Comparison of ENCODE assay signal across 22 cellular contexts in genomic region chr4:176359590-176359989, GRCh38. TPM values are rescaled to one million over a fixed set of nuclear protein-coding genes. Genes with fewer than 3 reads are reported as not detected.
DNase-seq lines count a peak whose midpoint lies in the region; ATAC-seq, FAIRE-seq and TF ChIP-seq lines count a peak whose summit lies in the region.
"Had no signal": no experiment of that assay in that cellular context is flagged by ENCODE, and none has a peak within 500 bp of the region (broad histone marks: within the 10 kb centered on the region; RNA-seq: fewer than 3 reads in every experiment).

No MANE protein-coding gene starts in this region.

- in situ Hi-C loops in IMR-90 (cut with MboI; ENCODE audit: low sequenced_read_pairs), result loop anchor here (25.0 kb wide), 2 partner anchors 1178 to 1603 kb away; no protein-coding TSS in a partner anchor

- H3K14ac ChIP-seq in IMR-90 (replicated peaks; ENCODE audit: low read depth, low read length) (no peak overlapping the region), H1 (ENCODE audit: insufficient read length) (no peak overlapping the region)

- H2BK5ac ChIP-seq in IMR-90 (ENCODE audit: low read depth, low read length, poor library complexity, severe bottlenecking), result no peak overlapping the region
- H2BK5ac ChIP-seq in H1 (ENCODE audit: low read depth, low read length), result no peak overlapping the region

- CTCF ChIA-PET in IMR-90 (lab: Yijun Ruan, JAX) (no interaction called here), H1 (lab: Charles Lee; ENCODE audit: partially characterized antibody) (no interaction called here)

- H3K4me3 ChIP-seq in IMR-90 (ENCODE audit: insufficient read depth, low read depth, low read length), result no peak overlapping the region
- no peak overlapping the region for H3K4me3 ChIP-seq in H1 (ENCODE audit: extremely low read depth in 1 of 4, insufficient read depth in 2 of 4, low read depth in 3 of 4, low read length in 4 of 4)
- H3K4me3 ChIP-seq: ascending aorta, esophagus squamous epithelium, MG63, right atrium auricular region had no signal

- H3K9me3 ChIP-seq in IMR-90 (ENCODE audit: control insufficient read depth, insufficient read depth, low read length) (no peaks in the 10 kb centered on the region; the same call in 1 of the 2 replicates), H1 (ENCODE audit: insufficient read depth in 2 of 2, low read depth in 1 of 2, low read length in 1 of 2) (peaks cover 2 to 8% of the 10 kb centered on the region in 2 experiments)
- H3K9me3 ChIP-seq: ascending aorta, esophagus squamous epithelium, MG63, neutrophil, right atrium auricular region had no signal

- H4K20me1 ChIP-seq in IMR-90 (ENCODE audit: insufficient read depth, low read length) (no peaks in the 10 kb centered on the region), H1 (replicated peaks in 1 of 2; ENCODE audit: control insufficient read depth in 1 of 2, insufficient read depth in 2 of 2, low read length in 2 of 2) (no peaks in the 10 kb centered on the region)

- no peak overlapping the region for H3K9ac ChIP-seq in IMR-90 (ENCODE audit: low read depth, low read length)
- H3K9ac ChIP-seq in H1 (replicated peaks in 1 of 4; ENCODE audit: extremely low read depth in 1 of 4, low read depth in 3 of 4, low read length in 3 of 4), result no peak overlapping the region

- peaks cover 8% of the 10 kb centered on the region for H3K4me1 ChIP-seq in IMR-90 (ENCODE audit: control insufficient read depth, insufficient read depth, low read length)
- H3K4me1 ChIP-seq in H1 (replicated peaks in 1 of 4; ENCODE audit: control insufficient read depth in 3 of 4, insufficient read depth in 4 of 4, low read length in 3 of 4), result peaks cover 4 to 10% (median 7%) of the 10 kb centered on the region in 4 experiments; a peak in 4 of 7 replicates
- H3K4me1 ChIP-seq: ascending aorta, esophagus squamous epithelium, right atrium auricular region had no signal

- DNase-seq in AG09319 (ENCODE audit: extremely low read depth, low read depth), result peak; percentile 90
- DNase-seq in IMR-90, result peak; percentile 79
- DNase-seq in H1 (ENCODE audit: low read depth in 1 of 2, low spot score in 2 of 2), result no peak
- peak; percentile 54 for DNase-seq in non-pigmented ciliary epithelial cell (ENCODE audit: low read depth)
- DNase-seq in natural killer cell, result no peak
- no peak for DNase-seq in activated naive CD4-positive, alpha-beta T cell treated with Interleukin-2 at 50 U/mL for 16 hours
- DNase-seq in NCI-H748 treated with DMSO at 0.1 percent for 48 hours (lab: John Stamatoyannopoulos, UW), result no peak
- no peak for DNase-seq in islet precursor cell
- DNase-seq: activated CD4-positive, alpha-beta T cell treated with anti-CD3 and anti-CD28 coated beads for 1 hour; activated naive CD4-positive, alpha-beta T cell treated with anti-CD3 and anti-CD28 coated beads for 36 hours; activated T-cell treated with anti-CD3 and anti-CD28 coated beads, Interleukin-2, amount 50 U/mL, for 4 hours; DMS53; effector memory CD4-positive, alpha-beta T cell; esophagus squamous epithelium; MG63; NCI-H1417 treated with DMSO at 0.1 percent for 48 hours; NCI-H774; stimulated activated CD8-positive, alpha-beta memory T cell treated with anti-CD3 and anti-CD28 coated beads, Interleukin-4, amount 100 ng/mL, for 48 hours had no signal

- H2BK120ac ChIP-seq in IMR-90 (ENCODE audit: low read depth, low read length) (no peak overlapping the region), H1 (replicated peaks; ENCODE audit: low read depth, low read length) (no peak overlapping the region)

- dilution Hi-C loops in IMR-90 (cut with HindIII; ENCODE audit: low sequenced_read_pairs, unreplicated experiment), result no loop called here

- no peak overlapping the region for H3K23ac ChIP-seq in IMR-90 (ENCODE audit: low read depth, low read length)
- H3K23ac ChIP-seq in H1 (ENCODE audit: insufficient read length), result no peak overlapping the region

- H4K5ac ChIP-seq in IMR-90 (ENCODE audit: low read depth, low read length) (no peak overlapping the region), H1 (ENCODE audit: insufficient read length, low read depth, low read length) (no peak overlapping the region)

- no peaks in the 10 kb centered on the region for H3K79me1 ChIP-seq in IMR-90 (ENCODE audit: low read depth in 1 of 2, low read length in 2 of 2)
- H3K79me1 ChIP-seq in H1 (ENCODE audit: low read depth, low read length), result no peaks in the 10 kb centered on the region

- H3K27me3 Mint-ChIP-seq in natural killer cell (ENCODE audit: low read depth in 2 of 2), result no peaks in the 10 kb centered on the region
- H3K27me3 Mint-ChIP-seq: IgD-negative memory B cell had no signal

- POLR2A ChIA-PET in IMR-90 (lab: Charles Lee; ENCODE audit: unreplicated experiment) (no interaction called here), H1 (lab: Charles Lee; ENCODE audit: partially characterized antibody) (no interaction called here)

- no peak overlapping the region for H3K4me3 Mint-ChIP-seq in natural killer cell
- H3K4me3 Mint-ChIP-seq: activated naive CD4-positive, alpha-beta T cell treated with anti-CD3 and anti-CD28 coated beads for 36 hours; activated T-cell treated with anti-CD3 and anti-CD28 coated beads, Interleukin-2, amount 50 U/mL, for 4 hours; IgD-negative memory B cell had no signal

- H3K4me2 ChIP-seq in IMR-90 (ENCODE audit: low read depth, low read length) (no peak overlapping the region), H1 (ENCODE audit: insufficient read depth in 1 of 2, low read depth in 2 of 2, low read length in 2 of 2) (no peak overlapping the region; a peak in 1 of 4 replicates)

- 0 out of 2 replicates have a peak overlapping the region, but pooled peaks have one; percentile 9 for H2BK12ac ChIP-seq in H1 (ENCODE audit: low read depth, low read length)

- H2BK15ac ChIP-seq in IMR-90 (ENCODE audit: low read depth, low read length) (no peak overlapping the region), H1 (ENCODE audit: low read length) (no peak overlapping the region)

- no peak overlapping the region for H2BK20ac ChIP-seq in IMR-90 (ENCODE audit: low read depth, low read length)
- H2BK20ac ChIP-seq in H1 (ENCODE audit: low read length), result no peak overlapping the region

- H3K27ac ChIP-seq in IMR-90 (ENCODE audit: insufficient read depth, low read length), result no peak overlapping the region
- H3K27ac ChIP-seq in H1 (ENCODE audit: low read depth, low read length), result no peak overlapping the region
- H3K27ac ChIP-seq: ascending aorta, esophagus squamous epithelium, neutrophil, right atrium auricular region had no signal

- H3K9me1 ChIP-seq in IMR-90 (ENCODE audit: insufficient read depth, low read length), result no peaks in the 10 kb centered on the region; the same call in 1 of the 2 replicates

- TF ChIP-seq RAD21 in IMR-90 (IDR thresholded peaks at IDR 0.05; ENCODE audit: low read length), result no peak
- TF ChIP-seq RAD21 in H1 (IDR thresholded peaks at IDR 0.05 in 1 of 2, conservative IDR thresholded peaks at IDR 0.05 in 1 of 2; ENCODE audit: low read depth in 2 of 2, low read length in 2 of 2), result no peak

- H3K4me1 Mint-ChIP-seq in natural killer cell, result no peaks in the 10 kb centered on the region

- no peak for FAIRE-seq in H1 (lab: Jason Lieb, UNC)

- no peaks in the 10 kb centered on the region for H3K27me3 ChIP-seq in IMR-90 (ENCODE audit: control insufficient read depth, insufficient read depth, low read length)
- no peaks in the 10 kb centered on the region for H3K27me3 ChIP-seq in H1 (replicated peaks in 1 of 4; ENCODE audit: control insufficient read depth in 3 of 4, extremely low read depth in 1 of 4, insufficient read depth in 3 of 4, low read length in 3 of 4)
- H3K27me3 ChIP-seq: ascending aorta, esophagus squamous epithelium, MG63, neutrophil, right atrium auricular region had no signal

- no peaks in the 10 kb centered on the region for H3K9me3 Mint-ChIP-seq in natural killer cell
- H3K9me3 Mint-ChIP-seq: activated naive CD4-positive, alpha-beta T cell treated with anti-CD3 and anti-CD28 coated beads for 36 hours; activated T-cell treated with anti-CD3 and anti-CD28 coated beads, Interleukin-2, amount 50 U/mL, for 4 hours; IgD-negative memory B cell had no signal

- H4K91ac ChIP-seq in IMR-90 (ENCODE audit: insufficient read depth, low read depth, low read length), result no peak overlapping the region
- no peak overlapping the region for H4K91ac ChIP-seq in H1 (replicated peaks; ENCODE audit: insufficient read length, low read length)

- H3K79me2 ChIP-seq in H1 (ENCODE audit: control insufficient read depth in 1 of 2, insufficient read depth in 2 of 2, low read length in 2 of 2), result no peaks in the 10 kb centered on the region

- no CpG with 5 or more reads among the region's 2 CpGs for WGBS in IMR-90 (ENCODE audit: extremely low coverage in 2 of 2, insufficient read length in 1 of 2), 2 experiments
- WGBS in H1 (ENCODE audit: extremely low coverage in 1 of 2, insufficient coverage in 1 of 2, insufficient read length in 1 of 2, insufficient replicate concordance in 2 of 2, low coverage in 1 of 2, low lambda C conversion rate in 2 of 2, missing lambda C conversion rate in 1 of 2), 2 experiments, result 84% methylated on average over 2 of the region's 2 CpGs; no CpG with 5 or more reads in 1 of the 2 experiments

- H2AFZ ChIP-seq in IMR-90 (replicated peaks; ENCODE audit: low read length, poor library complexity) (no peak overlapping the region), H1 (ENCODE audit: low read length) (no peak overlapping the region)

- H3K4ac ChIP-seq in IMR-90 (ENCODE audit: low read depth, low read length) (no peak overlapping the region), H1 (replicated peaks; ENCODE audit: insufficient read length, low read depth, low read length) (no peak overlapping the region)

- no peak overlapping the region for H3K18ac ChIP-seq in IMR-90 (ENCODE audit: low read depth, low read length)
- no peak overlapping the region for H3K18ac ChIP-seq in H1 (ENCODE audit: extremely low read depth, low read length)

- no peaks in the 10 kb centered on the region for H3K36me3 ChIP-seq in IMR-90 (ENCODE audit: control insufficient read depth, insufficient read depth, low read length)
- H3K36me3 ChIP-seq in H1 (ENCODE audit: control insufficient read depth in 2 of 4, insufficient read depth in 4 of 4, low read length in 3 of 4), result peaks cover 0 to 6% (median under 1%) of the 10 kb centered on the region in 4 experiments; a peak in 1 of 8 replicates
- H3K36me3 ChIP-seq: ascending aorta, esophagus squamous epithelium, MG63, neutrophil, right atrium auricular region had no signal

- H3K56ac ChIP-seq in IMR-90 (ENCODE audit: extremely low read depth, insufficient read depth, low read length), result no peak overlapping the region
- H3K56ac ChIP-seq in H1 (replicated peaks; ENCODE audit: insufficient read length, low read depth, low read length), result no peak overlapping the region

- no peak overlapping the region for H3K27ac Mint-ChIP-seq in natural killer cell
- H3K27ac Mint-ChIP-seq: activated naive CD4-positive, alpha-beta T cell treated with anti-CD3 and anti-CD28 coated beads for 36 hours; IgD-negative memory B cell had no signal

- TF ChIP-seq POLR2A in IMR-90 (IDR thresholded peaks at IDR 0.05; ENCODE audit: low read depth, low read length) (no peak), H1 (IDR thresholded peaks at IDR 0.05; ENCODE audit: control extremely low read depth in 1 of 2, low read depth in 2 of 2, low read length in 2 of 2) (no peak)

- ATAC-seq in IMR-90 (ENCODE audit: low read depth), result peak; percentile 76
- ATAC-seq in natural killer cell, result no peak
- ATAC-seq: activated T-cell treated with anti-CD3 and anti-CD28 coated beads, Interleukin-2, amount 50 U/mL, for 4 hours had no signal

- intact Hi-C loops in IMR-90 (cut with micrococcal nuclease), result no loop called here
- intact Hi-C loops in natural killer cell (cut with micrococcal nuclease), result no loop called here

- H2AK9ac ChIP-seq in IMR-90 (replicated peaks; ENCODE audit: low read depth, low read length, poor library complexity), result no peak overlapping the region

- no peaks in the 10 kb centered on the region for H3K36me3 Mint-ChIP-seq in natural killer cell
- H3K36me3 Mint-ChIP-seq: IgD-negative memory B cell had no signal

- no peak overlapping the region for H4K8ac ChIP-seq in IMR-90 (ENCODE audit: low read depth in 2 of 2, low read length in 2 of 2)
- H4K8ac ChIP-seq in H1 (ENCODE audit: extremely low read depth, insufficient read depth, low read length), result no peak overlapping the region

- no peaks in the 10 kb centered on the region for H3K23me2 ChIP-seq in H1 (ENCODE audit: low read depth, low read length)

- no peak for TF ChIP-seq EP300 in H1 (IDR thresholded peaks at IDR 0.05; ENCODE audit: borderline replicate concordance in 1 of 2, low read depth in 2 of 2, low read length in 2 of 2)

- no peak for TF ChIP-seq CTCF in AG09319 (IDR thresholded peaks at IDR 0.05; ENCODE audit: low read depth, low read length)
- no peak for TF ChIP-seq CTCF in IMR-90 (conservative IDR thresholded peaks at IDR 0.05; ENCODE audit: low read depth, low read length)
- TF ChIP-seq CTCF in H1 (IDR thresholded peaks at IDR 0.05; ENCODE audit: control extremely low read depth in 1 of 3, insufficient read depth in 1 of 3, low read depth in 1 of 3, low read length in 3 of 3), result no peak
- TF ChIP-seq CTCF in natural killer cell (IDR thresholded peaks at IDR 0.05), result no peak

- H2AK5ac ChIP-seq in IMR-90 (ENCODE audit: low read depth, low read length) (no peak overlapping the region), H1 (ENCODE audit: low read depth, low read length) (no peak overlapping the region)

- BruUV-seq in IMR-90 (replicated peaks; lab: Mats Ljungman, UMichigan), result no TSS peak

RNA-seq across cellular contexts. Expression of gene SPCS3, which starts 39.8 kb away (rescaled TPM):
- total RNA-seq in IMR-90 (2012; rRNA removed) (77.4 and 131 TPM in 2 replicates), natural killer cell (100 to 1,000 TPM; 157 to 204 (median 171) TPM)
- polyA plus RNA-seq in IMR-90 (2012; rRNA removed) (32.8 and 41.6 TPM in 2 replicates), H1 (2011; rRNA removed) (12.5 and 18.4 TPM in 2 replicates)
- polyA plus RNA-seq in IMR-90 (2012; cell fraction: cytosol; rRNA removed), result 24.2 and 40.4 TPM in 2 replicates
- 26.7 and 37.4 TPM in 2 replicates for polyA plus RNA-seq in IMR-90 (2012; cell fraction: nucleus; rRNA removed; ENCODE audit: low replicate concordance)
- total RNA-seq in H1 (2021; fragmentation: NEBNext Ultra II Directional; extraction: Animal tissue kit (Norgen Biotek cat#: 25700)), result 107 and 117 TPM in 2 replicates
- polyA plus RNA-seq in H1 (2011; cell fraction: cytosol; rRNA removed), result 21.5 TPM
- polyA plus RNA-seq in H1 (2011; cell fraction: nucleus; rRNA removed), result 24.2 TPM
- 36.0 to 58.1 TPM (median 38.3 TPM) in 4 replicates for polyA plus RNA-seq in H1 (2012, experiment 1 of 2)
- polyA plus RNA-seq in H1 (2012, experiment 2 of 2), result 15.3 TPM
- 72.7 TPM for polyA plus RNA-seq in H1 (2013, experiment 1 of 2)
- polyA plus RNA-seq in H1 (2013, experiment 2 of 2), result 78.3 TPM
- 14.2 and 25.4 TPM in 2 replicates for polyA minus RNA-seq in H1 (2011; rRNA and poly(A)+ RNA removed)
- polyA minus RNA-seq in H1 (2011; cell fraction: cytosol; rRNA and poly(A)+ RNA removed), result 20.0 TPM
- polyA minus RNA-seq in H1 (2011; cell fraction: nucleus; rRNA and poly(A)+ RNA removed), result 72.5 TPM

Comparison
In these comparisons a context has a peak if more than half of its experiments do, and no peak if none do; other contexts are left out.
1. DNase-seq: peak in AG09319 (single experiment), IMR-90 (single experiment) and non-pigmented ciliary epithelial cell (single experiment); none in H1 (0 of 2), natural killer cell (single experiment), activated naive CD4-positive, alpha-beta T cell treated with Interleukin-2 at 50 U/mL for 16 hours (single experiment), NCI-H748 treated with DMSO at 0.1 percent for 48 hours (single experiment) and islet precursor cell (single experiment).